17 cellular contexts compared by ENCODE assay signal in the genomic region with DNA sequence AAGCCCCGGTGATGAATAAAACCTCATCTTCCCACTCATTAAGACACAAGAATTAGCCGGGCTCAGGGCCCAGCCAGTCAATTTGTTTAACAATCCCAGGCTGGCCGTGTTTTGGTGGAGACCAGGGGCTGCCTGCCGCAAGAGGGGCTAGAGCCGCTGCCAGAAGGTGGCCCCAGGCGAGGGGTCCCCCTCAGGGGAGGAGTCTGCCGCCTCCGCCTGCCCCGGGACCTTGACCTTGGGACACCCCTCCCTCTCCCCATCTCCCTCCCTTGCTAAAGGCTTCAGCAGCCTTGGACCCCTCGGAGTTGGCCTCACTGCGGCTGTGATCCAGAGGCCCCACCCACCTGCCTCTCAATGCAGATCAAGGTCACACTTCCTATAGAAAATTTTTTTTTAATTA. TPM values are rescaled to one million over a fixed set of nuclear protein-coding genes. Genes with fewer than 3 reads are reported as not detected.
DNase-seq lines count a peak whose midpoint lies in the region; ATAC-seq and TF ChIP-seq lines count a peak whose summit lies in the region.
"Had no signal": no experiment of that assay in that cellular context is flagged by ENCODE, and none has a peak within 500 bp of the region (broad histone marks: within the 10 kb centered on the region; RNA-seq: fewer than 3 reads in every experiment).

No MANE protein-coding gene starts in this region.

- H3K9me2 ChIP-seq in hepatocyte (replicated peaks; ENCODE audit: insufficient read depth), result no peaks in the 10 kb centered on the region

- H3K4me3 ChIP-seq in HUES48 (ENCODE audit: low read depth, low read length), result no peak overlapping the region
- H3K4me3 ChIP-seq in hepatocyte, result no peak overlapping the region
- peak overlapping the region; percentile 14 for H3K4me3 ChIP-seq in neuron (ENCODE audit: low read length)
- no peak overlapping the region for H3K4me3 ChIP-seq in mucosa of descending colon
- H3K4me3 ChIP-seq: BLaER1, GM12878 had no signal

- no peak for ATAC-seq in mucosa of descending colon
- ATAC-seq: GM12878, Panc1 had no signal

- intact Hi-C loops in mucosa of descending colon (cut with DNase I, micrococcal nuclease), result no loop called here

- H3K27me3 ChIP-seq in HUES48 (ENCODE audit: control insufficient read depth, insufficient read depth, low read length), result no peaks in the 10 kb centered on the region
- H3K27me3 ChIP-seq in hepatocyte, result no peaks in the 10 kb centered on the region
- peaks cover 9% of the 10 kb centered on the region for H3K27me3 ChIP-seq in neuron (ENCODE audit: insufficient read depth, low read length)
- H3K27me3 ChIP-seq: BLaER1 had no signal

- H3K9me3 ChIP-seq in HUES48 (ENCODE audit: control insufficient read depth, insufficient read depth, low read length) (no peaks in the 10 kb centered on the region), hepatocyte (ENCODE audit: low read depth) (no peaks in the 10 kb centered on the region), neuron (ENCODE audit: low read length) (no peaks in the 10 kb centered on the region), mucosa of descending colon (no peaks in the 10 kb centered on the region)
- H3K9me3 ChIP-seq: BLaER1 had no signal

- no peaks in the 10 kb centered on the region for H3K79me2 ChIP-seq in hepatocyte

- peak overlapping the region; percentile 14 for H3K4me2 ChIP-seq in hepatocyte
- H3K4me2 ChIP-seq: BLaER1 had no signal

- H3K36me3 ChIP-seq in HUES48 (ENCODE audit: control insufficient read depth, insufficient read depth, low read length) (no peaks in the 10 kb centered on the region), hepatocyte (replicated peaks; ENCODE audit: insufficient read depth, low read depth) (no peaks in the 10 kb centered on the region), neuron (ENCODE audit: insufficient read depth, low read length) (no peaks in the 10 kb centered on the region), mucosa of descending colon (ENCODE audit: low read depth) (no peaks in the 10 kb centered on the region)
- H3K36me3 ChIP-seq: BLaER1 had no signal

- H4K20me1 ChIP-seq in hepatocyte (ENCODE audit: insufficient read depth, poor library complexity, severe bottlenecking), result no peaks in the 10 kb centered on the region
- H4K20me1 ChIP-seq: BLaER1 had no signal

- H3K4me1 ChIP-seq in HUES48 (ENCODE audit: control insufficient read depth, insufficient read depth, low read length) (peaks cover 5% of the 10 kb centered on the region), hepatocyte (ENCODE audit: insufficient read depth) (peaks cover 23% of the 10 kb centered on the region), neuron (ENCODE audit: insufficient read depth, low read length) (peaks cover 33% of the 10 kb centered on the region), mucosa of descending colon (ENCODE audit: low read depth) (peaks cover 11% of the 10 kb centered on the region)

- no peak overlapping the region for H3K9ac ChIP-seq in HUES48 (ENCODE audit: low read depth, low read length)
- H3K9ac ChIP-seq: BLaER1 had no signal

- no peak overlapping the region for H2AFZ ChIP-seq in hepatocyte
- peak overlapping the region; percentile 35 for H2AFZ ChIP-seq in neuron (ENCODE audit: low read depth, low read length)

- 33% methylated on average over 11 of the region's 11 CpGs for WGBS in hepatocyte (ENCODE audit: low lambda C conversion rate, missing lambda C conversion rate)

- TF ChIP-seq CTCF in hepatocyte (IDR thresholded peaks at IDR 0.05; ENCODE audit: poor library complexity) (no peak), mucosa of descending colon (IDR thresholded peaks at IDR 0.05) (no peak)

- H3K27ac ChIP-seq in HUES48 (ENCODE audit: low read depth, low read length) (peak overlapping the region; percentile 35), hepatocyte (no peak overlapping the region)
- H3K27ac ChIP-seq: BLaER1 had no signal

- DNase-seq in NCI-H2227 (lab: John Stamatoyannopoulos, UW; ENCODE audit: unreplicated experiment), result peak; percentile 40
- no peak for DNase-seq in NCI-H2227 treated with DMSO at 0.1 percent for 48 hours (lab: John Stamatoyannopoulos, UW)
- DNase-seq in hepatocyte (ENCODE audit: low spot score), result no peak
- no peak for DNase-seq in mucosa of descending colon
- DNase-seq in stimulated activated CD4-positive, alpha-beta T cell treated with anti-CD3 and anti-CD28 coated beads, Interleukin-1b, Interleukin-23, amount 100 ng/mL, for 48 hours, result no peak
- no peak for DNase-seq in NCI-H1092 (lab: John Stamatoyannopoulos, UW)
- DNase-seq: CD8-positive, alpha-beta memory T cell; DND-41; GDM1; NCI-H2029; NCI-H510A treated with DMSO at 0.1 percent for 48 hours; NCI-H82 had no signal

RNA-seq across cellular contexts. Expression of gene SLC38A10, which starts 22.9 kb away (rescaled TPM):
- 71.3 and 91.4 TPM in 2 replicates for total RNA-seq in hepatocyte
- polyA plus RNA-seq in hepatocyte, result 123 and 124 TPM in 2 replicates
- total RNA-seq in mucosa of descending colon, result 10 to 100 TPM; 77.0 to 95.3 (median 94.0) TPM
